ENCODE assay signal across 27 cellular contexts in the genomic region with DNA sequence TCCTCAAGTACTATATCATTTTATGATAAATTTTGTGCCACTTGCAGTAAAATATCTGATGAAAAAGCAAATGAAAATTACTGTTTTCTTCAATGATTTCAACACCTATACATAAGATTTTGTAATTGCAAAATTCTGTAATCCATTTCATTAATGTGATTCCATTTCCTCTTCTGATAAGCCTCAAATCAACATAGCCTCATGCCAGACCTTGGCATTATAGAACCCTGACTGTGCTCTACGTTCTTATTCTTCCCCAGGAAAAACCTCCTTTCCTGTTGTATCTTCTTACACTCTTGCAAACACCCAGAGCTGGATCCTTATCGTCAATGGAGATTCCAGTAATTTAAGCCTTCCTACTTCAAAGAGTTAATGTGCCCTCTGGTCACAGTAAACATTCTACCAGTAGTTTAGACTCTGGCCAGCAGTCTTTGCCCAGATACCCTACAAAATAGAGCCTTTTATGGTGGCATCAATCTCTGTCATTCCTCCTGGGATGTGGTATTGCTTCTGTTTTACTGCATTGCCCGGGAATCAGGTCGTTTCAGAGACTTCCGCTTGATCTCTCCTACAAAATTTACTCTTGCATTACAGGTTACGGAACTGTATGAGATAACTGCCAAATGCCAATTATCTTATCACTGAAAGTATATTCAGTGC.
"Had no signal": no experiment of that assay in that cellular context is flagged by ENCODE, and none has a peak within 500 bp of the region (broad histone marks: within the 10 kb centered on the region; RNA-seq: fewer than 3 reads in every experiment).

No MANE protein-coding gene starts in this region.

- H3K4me1 Mint-ChIP-seq: memory B cell; naive thymus-derived CD4-positive, alpha-beta T cell had no signal

- H3K27me3 Mint-ChIP-seq: dendritic cell treated with granulocyte-macrophage colony-stimulating factor and Interleukin-4, amounts not matched to agents 40 ng/mL and 50 ng/mL, for 4 days; memory B cell had no signal

- H3K27ac Mint-ChIP-seq: dendritic cell treated with granulocyte-macrophage colony-stimulating factor and Interleukin-4, amounts not matched to agents 40 ng/mL and 50 ng/mL, for 4 days; memory B cell; naive thymus-derived CD4-positive, alpha-beta T cell; type B pancreatic cell had no signal

- DNase-seq: caudate nucleus; cerebellar nuclear complex; effector memory CD4-positive, alpha-beta T cell; erythroblast; esophagus squamous epithelium; foreskin melanocyte; glutamatergic neuron; heart right ventricle; hippocampal formation; kidney glomerular epithelial cell; naive thymus-derived CD4-positive, alpha-beta T cell; occipital lobe; ovary; right lobe of liver; stimulated activated CD4-positive, alpha-beta T cell treated with anti-CD3 and anti-CD28 coated beads, Interleukin-12 subunit alpha, Interleukin-12 subunit beta, amount 100 ng/mL, for 4 hours; stimulated activated CD4-positive, alpha-beta T cell treated with anti-CD3 and anti-CD28 coated beads, Interleukin-1b, Interleukin-23, amount 100 ng/mL, for 48 hours; stimulated activated CD4-positive, alpha-beta T cell treated with anti-CD3 and anti-CD28 coated beads, Interleukin-4, amount 100 ng/mL, for 1 hour; stimulated activated CD8-positive, alpha-beta memory T cell treated with anti-CD3 and anti-CD28 coated beads, Interleukin-4, amount 100 ng/mL, for 48 hours; stimulated activated naive CD4-positive, alpha-beta T cell treated with Interleukin-2 at 50 U/mL for 16 hours; stomach; thyroid gland had no signal

- H3K9me3 Mint-ChIP-seq: dendritic cell treated with granulocyte-macrophage colony-stimulating factor and Interleukin-4, amounts not matched to agents 40 ng/mL and 50 ng/mL, for 4 days; type B pancreatic cell had no signal

- H3K27ac ChIP-seq: esophagus squamous epithelium, heart right ventricle, ovary, right lobe of liver, thyroid gland had no signal

- H3K4me3 Mint-ChIP-seq: dendritic cell treated with granulocyte-macrophage colony-stimulating factor and Interleukin-4, amounts not matched to agents 40 ng/mL and 50 ng/mL, for 4 days; memory B cell; naive thymus-derived CD4-positive, alpha-beta T cell; type B pancreatic cell had no signal

- H3K36me3 ChIP-seq: esophagus squamous epithelium, heart right ventricle, ovary, right lobe of liver, stomach, thyroid gland had no signal

- H3K4me1 ChIP-seq: esophagus squamous epithelium, heart right ventricle, right lobe of liver, thyroid gland had no signal

- H3K9me3 ChIP-seq: esophagus squamous epithelium, heart right ventricle, ovary, right lobe of liver, stomach, thyroid gland had no signal

- H3K4me3 ChIP-seq: esophagus squamous epithelium, heart right ventricle, lung, ovary, right lobe of liver, smooth muscle cell, stomach, thyroid gland had no signal

- ATAC-seq: heart right ventricle; left lobe of liver; naive thymus-derived CD4-positive, alpha-beta T cell; right lobe of liver had no signal

- H3K36me3 Mint-ChIP-seq: memory B cell; naive thymus-derived CD4-positive, alpha-beta T cell; type B pancreatic cell had no signal

- H3K27me3 ChIP-seq: esophagus squamous epithelium, heart right ventricle, ovary, stomach, thyroid gland had no signal
